15 cellular contexts compared by ENCODE assay signal in genomic region chr20:23695068-23695395, GRCh38. TPM values are rescaled to one million over a fixed set of nuclear protein-coding genes. Genes with fewer than 3 reads are reported as not detected.
DNase-seq lines count a peak whose midpoint lies in the region; TF ChIP-seq lines count a peak whose summit lies in the region.
"Not testable (repeated sequence)": the region's sequence is repeated elsewhere in the genome, so short reads cannot be mapped to it uniquely, and the experiment has no call there.
"Had no signal": no experiment of that assay in that cellular context is flagged by ENCODE, and none has a peak within 500 bp of the region (broad histone marks: within the 10 kb centered on the region; RNA-seq: fewer than 3 reads in every experiment).

No MANE protein-coding gene starts in this region.

- DNase-seq in DMS153 (lab: John Stamatoyannopoulos, UW) (peak; percentile 70), HCEC 1CT (peak; percentile 13), NCI-H1417 (lab: John Stamatoyannopoulos, UW) (peak in 2 of 3 experiments; percentile 10 to 35), NCI-H526 (lab: John Stamatoyannopoulos, UW) (peak; percentile 72 to 85)
- not testable (repeated sequence) for DNase-seq in WERI-Rb-1; hepatocyte (ENCODE audit: low spot score); nephron progenitor cell

- not testable (repeated sequence) for H3K4me2 ChIP-seq in hepatocyte

- H3K9me3 Mint-ChIP-seq in nephron progenitor cell: not testable (repeated sequence)

- H3K27me3 Mint-ChIP-seq in nephron progenitor cell (ENCODE audit: low read depth, poor library complexity): not testable (repeated sequence)

- H3K36me3 ChIP-seq in WERI-Rb-1; hepatocyte (replicated peaks; ENCODE audit: insufficient read depth, low read depth): not testable (repeated sequence)

- not testable (repeated sequence) for H3K4me3 ChIP-seq in WERI-Rb-1 (ENCODE audit: low read depth, low read length); hepatocyte

- not testable (repeated sequence) for H3K79me2 ChIP-seq in hepatocyte

- H3K9me2 ChIP-seq in hepatocyte (replicated peaks; ENCODE audit: insufficient read depth): not testable (repeated sequence)

- peak overlapping the region; percentile 66 for H3K27ac Mint-ChIP-seq in nephron progenitor cell

- not testable (repeated sequence) for H3K36me3 Mint-ChIP-seq in nephron progenitor cell (ENCODE audit: low read depth)

- peak overlapping the region; percentile 60 for H3K27ac ChIP-seq in WERI-Rb-1
- peak overlapping the region; percentile 76 for H3K27ac ChIP-seq in hepatocyte

- H2AFZ ChIP-seq in hepatocyte: not testable (repeated sequence)

- H3K4me1 ChIP-seq in hepatocyte (ENCODE audit: insufficient read depth): not testable (repeated sequence)

- H3K9me3 ChIP-seq in WERI-Rb-1 (ENCODE audit: severe bottlenecking); hepatocyte (ENCODE audit: low read depth): not testable (repeated sequence)

- not testable (repeated sequence) for H3K27me3 ChIP-seq in WERI-Rb-1 (ENCODE audit: insufficient read depth, low read depth, severe bottlenecking); hepatocyte

- H3K4me1 Mint-ChIP-seq in nephron progenitor cell: peaks cover 56% of the 10 kb centered on the region

- not testable (repeated sequence) for H4K20me1 ChIP-seq in hepatocyte (ENCODE audit: insufficient read depth, poor library complexity, severe bottlenecking)

- not testable (repeated sequence) for TF ChIP-seq CTCF in WERI-Rb-1 (IDR thresholded peaks at IDR 0.05; ENCODE audit: low read depth, low read length); hepatocyte (IDR thresholded peaks at IDR 0.05; ENCODE audit: poor library complexity); nephron progenitor cell (IDR thresholded peaks at IDR 0.05)

- H3K4me3 Mint-ChIP-seq in nephron progenitor cell: peak overlapping the region; percentile 28

RNA-seq across cellular contexts. Expression of gene CST4, which starts 6.2 kb away (rescaled TPM):
- total RNA-seq in hepatocyte: 0.23 and 0.52 TPM in 2 replicates
- not detected in 2 replicates for polyA plus RNA-seq in hepatocyte
- total RNA-seq: A172; CD8-positive, alpha-beta memory T cell; GM12878; H7; HepG2; SJSA1 had no signal
- polyA plus RNA-seq: AG04450; CD8-positive, alpha-beta memory T cell; GM12878; HepG2 had no signal

RNA-seq across cellular contexts. Expression of gene CST1, which starts 55.7 kb away (rescaled TPM):
- total RNA-seq in hepatocyte: 5.7 and 13.6 TPM in 2 replicates
- 10.8 and 12.8 TPM in 2 replicates for polyA plus RNA-seq in hepatocyte
- total RNA-seq: A172; CD8-positive, alpha-beta memory T cell; GM12878; HepG2; NCI-H460; SJSA1 had no signal
- polyA plus RNA-seq: AG04450; CD8-positive, alpha-beta memory T cell; GM12878 had no signal

RNA-seq across cellular contexts. Expression of gene CST3, which starts 57.3 kb away (rescaled TPM):
- total RNA-seq in hepatocyte: 881 and 921 TPM in 2 replicates
- polyA plus RNA-seq in hepatocyte: 2,777 and 2,850 TPM in 2 replicates
